Comparison of ENCODE assay signal across 19 cellular contexts in genomic region chr5:2166979-2167377, GRCh38.
DNase-seq lines count a peak whose midpoint lies in the region; ATAC-seq and TF ChIP-seq lines count a peak whose summit lies in the region.
"Had no signal": no experiment of that assay in that cellular context is flagged by ENCODE, and none has a peak within 500 bp of the region (broad histone marks: within the 10 kb centered on the region; RNA-seq: fewer than 3 reads in every experiment).

No MANE protein-coding gene starts in this region.

- WGBS in spleen, 5 donors: 78 to 83% (median 82%) methylated on average over 5 to 6 of the region's 6 CpGs

- H3K27me3 Mint-ChIP-seq in CD14-positive monocyte (ENCODE audit: low read depth in 3 of 3): peaks cover 0 to 5% (median 2%) of the 10 kb centered on the region in 3 donors

- DNase-seq in cardiac septum (ENCODE audit: low spot score): peak; percentile 41
- DNase-seq in left ventricle myocardium superior: no peak
- peak; percentile 69 for DNase-seq in mesenteric fat pad (ENCODE audit: low spot score)
- DNase-seq in spleen: peak; percentile 65
- no peak for DNase-seq in AG08396 (ENCODE audit: low spot score)
- no peak for DNase-seq in CD14-positive monocyte (ENCODE audit: low spot score)
- DNase-seq: 8988T; CD4-positive, CD25-positive, alpha-beta regulatory T cell; CD8-positive, alpha-beta memory T cell; COR-L47; DMS 273 treated with DMSO at 0.1 percent for 48 hours; DMS53; DND-41; EL had no signal

- no peak for TF ChIP-seq POLR2A in spleen (IDR thresholded peaks at IDR 0.05)

- H3K4me1 ChIP-seq in spleen: no peaks in the 10 kb centered on the region
- H3K4me1 ChIP-seq: HAP-1 had no signal

- peaks cover 0 to 1% (median 0%) of the 10 kb centered on the region in 7 donors for H3K9me3 Mint-ChIP-seq in CD14-positive monocyte
- H3K9me3 Mint-ChIP-seq: CD8-positive, alpha-beta memory T cell had no signal

- H3K27ac Mint-ChIP-seq in CD14-positive monocyte: no peak overlapping the region
- H3K27ac Mint-ChIP-seq: B cell; CD4-positive, CD25-positive, alpha-beta regulatory T cell; CD8-positive, alpha-beta memory T cell had no signal

- H3K9me3 ChIP-seq in spleen: no peaks in the 10 kb centered on the region
- H3K9me3 ChIP-seq: BLaER1 treated with 17β-estradiol and CSF1 and Interleukin-3, amounts not matched to agents 10 nM and 100 nM; HAP-1 had no signal

- no peak overlapping the region for H3K27ac ChIP-seq in spleen
- H3K27ac ChIP-seq: BLaER1 treated with 17β-estradiol and CSF1 and Interleukin-3, amounts not matched to agents 10 nM and 100 nM had no signal

- H3K27me3 ChIP-seq in spleen (replicated peaks in 1 of 7): peaks cover 0 to 26% (median 0%) of the 10 kb centered on the region in 7 donors
- H3K27me3 ChIP-seq: BLaER1 treated with 17β-estradiol and CSF1 and Interleukin-3, amounts not matched to agents 10 nM and 100 nM had no signal

- no peak for TF ChIP-seq CTCF in spleen (IDR thresholded peaks at IDR 0.05 in 8 of 11, conservative IDR thresholded peaks at IDR 0.05 in 3 of 11)
- TF ChIP-seq CTCF in CD14-positive monocyte (IDR thresholded peaks at IDR 0.05): no peak

- no peaks in the 10 kb centered on the region for H3K36me3 ChIP-seq in spleen
- H3K36me3 ChIP-seq: BLaER1 treated with 17β-estradiol and CSF1 and Interleukin-3, amounts not matched to agents 10 nM and 100 nM; HAP-1 had no signal

- ATAC-seq in left ventricle myocardium superior (no peak), GM21526 (IDR thresholded peaks at IDR 0.05; ENCODE audit: low FRiP score, unreplicated experiment) (no peak)
- ATAC-seq: GM12878 had no signal

- no peak overlapping the region for H3K4me3 Mint-ChIP-seq in CD14-positive monocyte
- H3K4me3 Mint-ChIP-seq: B cell; CD4-positive, CD25-positive, alpha-beta regulatory T cell; CD8-positive, alpha-beta memory T cell had no signal

- no peaks in the 10 kb centered on the region for H3K36me3 Mint-ChIP-seq in CD14-positive monocyte
- H3K36me3 Mint-ChIP-seq: CD4-positive, CD25-positive, alpha-beta regulatory T cell; CD8-positive, alpha-beta memory T cell had no signal

- H3K4me1 Mint-ChIP-seq in CD14-positive monocyte: no peaks in the 10 kb centered on the region
- H3K4me1 Mint-ChIP-seq: B cell; CD4-positive, CD25-positive, alpha-beta regulatory T cell; CD8-positive, alpha-beta memory T cell had no signal

- intact Hi-C loops in cardiac septum (cut with DNase I) (no loop called here), left ventricle myocardium superior (cut with micrococcal nuclease) (no loop called here), spleen (cut with DNase I; ENCODE audit: low total_unique reads) (no loop called here), CD14-positive monocyte (cut with micrococcal nuclease) (no loop called here)

- H3K4me3 ChIP-seq in spleen: no peak overlapping the region
- H3K4me3 ChIP-seq: BLaER1 treated with 17β-estradiol and CSF1 and Interleukin-3, amounts not matched to agents 10 nM and 100 nM; GM12878; HAP-1 had no signal

Comparison
In these comparisons a context has a peak if more than half of its experiments do, and no peak if none do; other contexts are left out.
1. DNase-seq: peak in cardiac septum (single experiment), mesenteric fat pad (single experiment) and spleen (single experiment); none in left ventricle myocardium superior (single experiment), AG08396 (single experiment) and CD14-positive monocyte (single experiment).